Comparison of ENCODE assay signal across 10 cellular contexts in genomic region chr2:174051741-174052638, GRCh38.
DNase-seq lines count a peak whose midpoint lies in the region; ATAC-seq, FAIRE-seq and TF ChIP-seq lines count a peak whose summit lies in the region.
"Had no signal": no experiment of that assay in that cellular context is flagged by ENCODE, and none has a peak within 500 bp of the region (broad histone marks: within the 10 kb centered on the region; RNA-seq: fewer than 3 reads in every experiment).

No MANE protein-coding gene starts in this region.

- H3K27ac ChIP-seq in breast epithelium (no peak overlapping the region), iPS-20b (ENCODE audit: low read length) (no peak overlapping the region)
- H3K27ac ChIP-seq: BLaER1 had no signal

- H3K9me3 Mint-ChIP-seq in MCF 10A (ENCODE audit: unreplicated experiment): no peaks in the 10 kb centered on the region

- CTCF ChIA-PET in MCF 10A (lab: Yijun Ruan, JAX): interaction anchor here (0.6 to 2.3 kb wide), 13 partner anchors 9 to 651 kb away, joined by 3 to 11 read pairs (median 7); no protein-coding TSS in a partner anchor

- no peak for FAIRE-seq in urothelium cell line (lab: Jason Lieb, UNC)

- intact Hi-C loops in MCF 10A (cut with micrococcal nuclease) (no loop called here), breast epithelium (cut with DNase I; ENCODE audit: low total_unique reads) (no loop called here)

- no peak for TF ChIP-seq POLR2A in breast epithelium (IDR thresholded peaks at IDR 0.05)

- TF ChIP-seq CTCF in MCF 10A (IDR thresholded peaks at IDR 0.05; ENCODE audit: unreplicated experiment): no peak
- no peak for TF ChIP-seq CTCF in breast epithelium (IDR thresholded peaks at IDR 0.05)
- no peak for TF ChIP-seq CTCF in astrocyte of the cerebellum (IDR thresholded peaks at IDR 0.05; ENCODE audit: low read depth, low read length, missing control alignments)

- H3K4me3 ChIP-seq in breast epithelium: no peak overlapping the region
- H3K4me3 ChIP-seq in astrocyte of the cerebellum (ENCODE audit: low read depth, low read length): no peak overlapping the region
- no peak overlapping the region for H3K4me3 ChIP-seq in iPS-20b (ENCODE audit: low read length)
- H3K4me3 ChIP-seq: BLaER1 had no signal

- H3K4me1 ChIP-seq in breast epithelium (no peaks in the 10 kb centered on the region), iPS-20b (ENCODE audit: insufficient read depth, low read length) (peaks cover 31% of the 10 kb centered on the region)

- in situ Hi-C loops in astrocyte of the cerebellum (cut with HindIII; ENCODE audit: low sequenced_read_pairs): no loop called here

- no peaks in the 10 kb centered on the region for H3K9me3 ChIP-seq in breast epithelium
- H3K9me3 ChIP-seq in iPS-20b (ENCODE audit: insufficient read depth, low read depth, low read length): no peaks in the 10 kb centered on the region

- peak overlapping the region; percentile 19; the same call in 1 of the 2 replicates for H3K9ac ChIP-seq in iPS-20b (ENCODE audit: low read depth, low read length)
- H3K9ac ChIP-seq: BLaER1 had no signal

- no peaks in the 10 kb centered on the region for H3K27me3 ChIP-seq in breast epithelium
- H3K27me3 ChIP-seq in iPS-20b (ENCODE audit: insufficient read depth, low read length): no peaks in the 10 kb centered on the region
- H3K27me3 ChIP-seq: BLaER1 had no signal

- H3K27ac Mint-ChIP-seq in MCF 10A (ENCODE audit: low read depth, unreplicated experiment): peak overlapping the region; percentile 55

- no peak overlapping the region for H3K4me3 Mint-ChIP-seq in MCF 10A (ENCODE audit: unreplicated experiment)

- no peaks in the 10 kb centered on the region for H3K36me3 ChIP-seq in breast epithelium
- no peaks in the 10 kb centered on the region for H3K36me3 ChIP-seq in iPS-20b (ENCODE audit: insufficient read depth, low read depth, low read length)
- H3K36me3 ChIP-seq: BLaER1 had no signal

- ATAC-seq in HG03025 (IDR thresholded peaks at IDR 0.05; ENCODE audit: low FRiP score, unreplicated experiment): no peak

- H3K36me3 Mint-ChIP-seq in MCF 10A (ENCODE audit: insufficient read depth, unreplicated experiment): no peaks in the 10 kb centered on the region

- H3K27me3 Mint-ChIP-seq in MCF 10A (ENCODE audit: insufficient read depth, unreplicated experiment): no peaks in the 10 kb centered on the region

- H3K4me1 Mint-ChIP-seq in MCF 10A (ENCODE audit: insufficient read depth, unreplicated experiment): peaks cover 23% of the 10 kb centered on the region

- POLR2A ChIA-PET in MCF 10A (lab: Yijun Ruan, JAX): interaction anchor here (0.5 to 3.1 kb wide), 17 partner anchors 9 to 477 kb away, joined by 3 to 23 read pairs (median 4); partner anchors contain the start of gene SP3

- DNase-seq in MCF 10A (ENCODE audit: unreplicated experiment): peak; percentile 39
- DNase-seq in breast epithelium (ENCODE audit: low spot score in 2 of 2): no peak
- peak; percentile 27 for DNase-seq in astrocyte of the cerebellum (ENCODE audit: low read depth)
- DNase-seq in urothelium cell line (ENCODE audit: low spot score): peak; percentile 81
- no peak for DNase-seq in DMS53 treated with DMSO at 0.1 percent for 48 hours (lab: John Stamatoyannopoulos, UW; ENCODE audit: unreplicated experiment)
- DNase-seq in DMS153 treated with DMSO at 0.1 percent for 48 hours (lab: John Stamatoyannopoulos, UW; ENCODE audit: unreplicated experiment): no peak
- DNase-seq: NK-92 treated with Interleukin-12 subunit alpha and Interleukin-12 subunit beta, amount 100 ng/mL, for 24 hours had no signal

- BruUV-seq in MCF 10A (replicated peaks; lab: Mats Ljungman, UMichigan): no TSS peak

Comparison
In these comparisons a context has a peak if more than half of its experiments do, and no peak if none do; other contexts are left out.
1. DNase-seq: peak in MCF 10A (single experiment), astrocyte of the cerebellum (single experiment) and urothelium cell line (single experiment); none in breast epithelium (0 of 2), DMS53 treated with DMSO at 0.1 percent for 48 hours (single experiment) and DMS153 treated with DMSO at 0.1 percent for 48 hours (single experiment).